Comparison of ENCODE assay signal across 8 cellular contexts in the genomic region with DNA sequence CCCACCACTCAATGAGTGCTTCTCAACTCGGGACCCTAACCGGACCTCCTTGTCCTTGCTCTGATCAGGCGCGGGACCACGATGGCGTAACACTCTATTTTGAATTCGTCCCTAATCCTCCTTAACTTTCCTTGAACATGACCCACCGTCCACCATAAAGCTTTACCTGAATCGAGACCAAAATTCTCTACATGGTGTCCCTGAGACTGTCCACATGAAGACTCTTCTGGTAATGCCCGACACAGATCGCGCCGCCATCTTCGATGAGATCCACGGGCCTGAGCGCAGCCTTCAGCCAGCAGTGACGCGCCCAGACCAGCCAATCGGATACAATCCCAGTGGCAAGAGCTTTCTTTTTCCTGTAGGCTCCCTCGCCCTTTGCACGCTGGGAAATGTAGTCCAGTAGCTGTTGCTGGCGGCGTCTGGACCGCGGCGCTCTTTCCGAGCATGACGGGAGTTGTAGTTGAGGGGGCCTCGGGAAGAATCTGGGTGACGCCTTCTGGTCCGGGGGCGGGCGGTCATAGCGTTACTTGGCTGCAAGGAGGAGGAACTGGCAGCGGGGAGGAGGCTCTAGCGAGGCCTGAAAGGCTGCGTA. TPM values are rescaled to one million over a fixed set of nuclear protein-coding genes. Genes with fewer than 3 reads are reported as not detected.
DNase-seq lines count a peak whose midpoint lies in the region; TF ChIP-seq lines count a peak whose summit lies in the region.

A gene (minus strand): TSS at position 284 of the 595 bp plus-strand sequence. CDS start 26 bp downstream, at position 258.
A gene (plus strand): TSS at position 517 of the 595 bp plus-strand sequence. CDS start 306 bp downstream, outside the sequence.

- peak within 1 kb of the TSS; percentile 98 for H3K27ac Mint-ChIP-seq in HFFc6
- peak within 1 kb of the TSS; percentile 100 for H3K27ac Mint-ChIP-seq in activated naive CD4-positive, alpha-beta T cell treated with anti-CD3 and anti-CD28 coated beads, Interleukin-2, amount 50 U/mL, for 24 hours

- DNase-seq in GM04503 (ENCODE audit: low read depth): peak; percentile 97
- DNase-seq in HFFc6: peak; percentile 99
- DNase-seq in NB4 (ENCODE audit: low read depth): peak; percentile 98
- DNase-seq in SK-N-MC (ENCODE audit: low read depth, low spot score): peak; percentile 92
- peak; percentile 88 for DNase-seq in glomerular endothelial cell (ENCODE audit: extremely low read depth, low read depth, low spot score)
- DNase-seq in occipital lobe (lab: John Stamatoyannopoulos, UW): peak; percentile 99

- H3K9me3 ChIP-seq in SK-N-MC (ENCODE audit: low read depth, low read length): peaks cover 18% of the 10 kb centered on the region

- H3K27ac ChIP-seq in SK-N-MC (peak within 1 kb of the TSS; percentile 67), temporal lobe (ENCODE audit: low read depth, low read length) (peak within 1 kb of the TSS; percentile 54)

- H3K9me3 Mint-ChIP-seq in HFFc6: peaks cover 9% of the 10 kb centered on the region
- peaks cover 14% of the 10 kb centered on the region for H3K9me3 Mint-ChIP-seq in activated naive CD4-positive, alpha-beta T cell treated with anti-CD3 and anti-CD28 coated beads, Interleukin-2, amount 50 U/mL, for 24 hours

- TF ChIP-seq POLR2A in NB4 (IDR thresholded peaks at IDR 0.05; ENCODE audit: extremely low read depth, insufficient read length): peak; percentile 85

- TF ChIP-seq CTCF in HFFc6 (IDR thresholded peaks at IDR 0.05) (no peak), NB4 (IDR thresholded peaks at IDR 0.05; ENCODE audit: low read depth, low read length) (no peak)

- H3K4me3 ChIP-seq in NB4 (ENCODE audit: low read depth, low read length) (peak within 1 kb of the TSS; percentile 84), SK-N-MC (peak within 1 kb of the TSS; percentile 83)

- H3K4me3 Mint-ChIP-seq in HFFc6: peak within 1 kb of the TSS; percentile 98
- peak within 1 kb of the TSS; percentile 98 for H3K4me3 Mint-ChIP-seq in activated naive CD4-positive, alpha-beta T cell treated with anti-CD3 and anti-CD28 coated beads, Interleukin-2, amount 50 U/mL, for 24 hours

- peaks cover 69% of the 10 kb centered on the region for H3K36me3 Mint-ChIP-seq in HFFc6 (ENCODE audit: low read depth)
- H3K36me3 Mint-ChIP-seq in activated naive CD4-positive, alpha-beta T cell treated with anti-CD3 and anti-CD28 coated beads, Interleukin-2, amount 50 U/mL, for 24 hours: peaks cover 53% of the 10 kb centered on the region

- H3K27me3 Mint-ChIP-seq in HFFc6 (ENCODE audit: insufficient read depth): peaks cover 3% of the 10 kb centered on the region
- no peaks in the 10 kb centered on the region for H3K27me3 Mint-ChIP-seq in activated naive CD4-positive, alpha-beta T cell treated with anti-CD3 and anti-CD28 coated beads, Interleukin-2, amount 50 U/mL, for 24 hours

- H3K4me1 Mint-ChIP-seq in HFFc6 (ENCODE audit: low read depth): peaks cover 46% of the 10 kb centered on the region
- peaks cover 77% of the 10 kb centered on the region for H3K4me1 Mint-ChIP-seq in activated naive CD4-positive, alpha-beta T cell treated with anti-CD3 and anti-CD28 coated beads, Interleukin-2, amount 50 U/mL, for 24 hours

- peak within 1 kb of the TSS; percentile 93 for H3K9ac ChIP-seq in SK-N-MC (ENCODE audit: insufficient read length)

- peaks cover 75% of the 10 kb centered on the region for H3K36me3 ChIP-seq in SK-N-MC (ENCODE audit: insufficient read depth, low read length)

RNA-seq across cellular contexts. Expression of the first gene that starts in this region (rescaled TPM):
- 10 to 100 TPM in 4 of 6 experiments, 1 to 10 TPM in 2; 9.6 to 11.2 (median 10.4) TPM for total RNA-seq in HFFc6 (2021; fragmentation: NEBNext Ultra II Directional; extraction: Animal tissue kit (Norgen Biotek cat#: 25700))
- total RNA-seq in glomerular endothelial cell (11.4 and 12.8 TPM in 2 replicates), occipital lobe (55.8 TPM), temporal lobe (39.8 TPM)

RNA-seq across cellular contexts. Expression of the second gene that starts in this region (rescaled TPM):
- total RNA-seq in HFFc6 (2021; fragmentation: NEBNext Ultra II Directional; extraction: Animal tissue kit (Norgen Biotek cat#: 25700)): 10 to 100 TPM; 10.2 to 11.6 (median 11.2) TPM
- 16.7 and 17.7 TPM in 2 replicates for total RNA-seq in glomerular endothelial cell
- total RNA-seq in occipital lobe: 56.5 TPM
- 38.1 TPM for total RNA-seq in temporal lobe

Comparison
In these comparisons a context has a peak if more than half of its experiments do, and no peak if none do; other contexts are left out.
1. Peak in every context shown above with its lines: DNase-seq, H3K4me3 ChIP-seq and H3K27ac ChIP-seq.